17 cellular contexts compared by ENCODE assay signal in the genomic region with DNA sequence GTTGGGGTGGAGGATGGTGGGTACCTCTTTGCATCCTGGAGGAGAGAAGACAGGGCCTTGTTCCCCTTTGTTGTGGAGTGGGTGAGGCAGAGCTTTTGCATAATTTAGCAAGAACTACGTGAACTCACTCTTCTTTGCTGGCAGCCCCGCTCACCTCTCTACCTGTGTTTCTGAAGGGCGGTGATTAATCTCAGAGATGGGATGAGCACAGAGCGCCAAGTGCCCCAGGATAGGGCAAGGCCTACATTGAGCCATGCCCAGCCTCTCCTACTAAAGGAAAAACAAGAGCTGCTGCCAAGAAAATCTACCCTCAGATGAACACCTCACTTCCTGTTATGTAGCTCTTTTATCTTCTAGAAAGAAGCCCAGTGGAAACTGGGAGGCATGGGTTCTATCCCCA.
DNase-seq lines count a peak whose midpoint lies in the region; ATAC-seq and TF ChIP-seq lines count a peak whose summit lies in the region.
"Had no signal": no experiment of that assay in that cellular context is flagged by ENCODE, and none has a peak within 500 bp of the region (broad histone marks: within the 10 kb centered on the region; RNA-seq: fewer than 3 reads in every experiment).

No MANE protein-coding gene starts in this region.

- H3K36me3 Mint-ChIP-seq in activated naive CD4-positive, alpha-beta T cell treated with anti-CD3 and anti-CD28 coated beads for 36 hours (ENCODE audit: low read depth): no peaks in the 10 kb centered on the region
- no peaks in the 10 kb centered on the region for H3K36me3 Mint-ChIP-seq in CD4-positive, CD25-positive, alpha-beta regulatory T cell

- 60% methylated on average over 1 of the region's 4 CpGs for WGBS in right lobe of liver (ENCODE audit: insufficient coverage, low coverage, low lambda C conversion rate, missing lambda C conversion rate)

- no peaks in the 10 kb centered on the region for H3K27me3 ChIP-seq in CD4-positive, CD25-positive, alpha-beta regulatory T cell (ENCODE audit: control insufficient read depth, insufficient read depth, low read length)
- H3K27me3 ChIP-seq in RWPE2 (ENCODE audit: insufficient read depth, poor library complexity, severe bottlenecking): no peaks in the 10 kb centered on the region
- H3K27me3 ChIP-seq in right lobe of liver: no peaks in the 10 kb centered on the region
- H3K27me3 ChIP-seq: BLaER1 treated with 17β-estradiol and CSF1 and Interleukin-3, amounts not matched to agents 10 nM and 100 nM had no signal

- H3K36me3 ChIP-seq in CD4-positive, CD25-positive, alpha-beta regulatory T cell (ENCODE audit: control insufficient read depth, insufficient read depth, low read length): no peaks in the 10 kb centered on the region
- no peaks in the 10 kb centered on the region for H3K36me3 ChIP-seq in RWPE2 (ENCODE audit: low read depth)
- no peaks in the 10 kb centered on the region for H3K36me3 ChIP-seq in right lobe of liver
- H3K36me3 ChIP-seq: BLaER1 treated with 17β-estradiol and CSF1 and Interleukin-3, amounts not matched to agents 10 nM and 100 nM had no signal

- H3K27me3 Mint-ChIP-seq in activated naive CD4-positive, alpha-beta T cell treated with anti-CD3 and anti-CD28 coated beads for 36 hours (ENCODE audit: low read depth): no peaks in the 10 kb centered on the region
- H3K27me3 Mint-ChIP-seq in CD4-positive, CD25-positive, alpha-beta regulatory T cell: peaks cover 13% of the 10 kb centered on the region

- H3K4me3 ChIP-seq in CD4-positive, CD25-positive, alpha-beta regulatory T cell (ENCODE audit: low read depth, low read length): no peak overlapping the region
- no peak overlapping the region for H3K4me3 ChIP-seq in RWPE2 (ENCODE audit: severe bottlenecking)
- no peak overlapping the region for H3K4me3 ChIP-seq in epithelial cell of esophagus (ENCODE audit: low read length)
- no peak overlapping the region for H3K4me3 ChIP-seq in right lobe of liver
- H3K4me3 ChIP-seq: BLaER1 treated with 17β-estradiol and CSF1 and Interleukin-3, amounts not matched to agents 10 nM and 100 nM; GM23338 had no signal

- no peaks in the 10 kb centered on the region for H3K9me3 ChIP-seq in CD4-positive, CD25-positive, alpha-beta regulatory T cell (ENCODE audit: control insufficient read depth in 2 of 2, low read length in 2 of 2)
- H3K9me3 ChIP-seq in RWPE2 (ENCODE audit: severe bottlenecking) (no peaks in the 10 kb centered on the region), right lobe of liver (no peaks in the 10 kb centered on the region)
- H3K9me3 ChIP-seq: BLaER1 treated with 17β-estradiol and CSF1 and Interleukin-3, amounts not matched to agents 10 nM and 100 nM had no signal

- H3K27ac Mint-ChIP-seq in activated naive CD4-positive, alpha-beta T cell treated with anti-CD3 and anti-CD28 coated beads for 36 hours: peak overlapping the region; percentile 73
- H3K27ac Mint-ChIP-seq in CD4-positive, CD25-positive, alpha-beta regulatory T cell: peak overlapping the region in 2 of 3 donors; percentile 28 to 61
- H3K27ac Mint-ChIP-seq: GM23338 had no signal

- ATAC-seq in CD4-positive, CD25-positive, alpha-beta regulatory T cell (ENCODE audit: low read depth in 2 of 2): no peak
- peak; percentile 93 for ATAC-seq in RWPE2 (ENCODE audit: low read depth)
- ATAC-seq in right lobe of liver: no peak
- ATAC-seq: GM23338 had no signal

- H3K4me1 ChIP-seq in CD4-positive, CD25-positive, alpha-beta regulatory T cell (ENCODE audit: control insufficient read depth, insufficient read depth, low read length, poor library complexity, severe bottlenecking): peaks cover 3% of the 10 kb centered on the region
- no peaks in the 10 kb centered on the region for H3K4me1 ChIP-seq in RWPE2 (ENCODE audit: insufficient read depth, poor library complexity, severe bottlenecking)
- no peaks in the 10 kb centered on the region for H3K4me1 ChIP-seq in right lobe of liver
- H3K4me1 ChIP-seq: BLaER1 treated with 17β-estradiol and CSF1 and Interleukin-3, amounts not matched to agents 10 nM and 100 nM had no signal

- H3K4me3 Mint-ChIP-seq in activated naive CD4-positive, alpha-beta T cell treated with anti-CD3 and anti-CD28 coated beads for 36 hours: no peak overlapping the region
- peak overlapping the region in 2 of 4 donors; percentile 2 to 28 for H3K4me3 Mint-ChIP-seq in CD4-positive, CD25-positive, alpha-beta regulatory T cell
- H3K4me3 Mint-ChIP-seq: GM23338 had no signal

- TF ChIP-seq CTCF in RWPE2 (IDR thresholded peaks at IDR 0.05; ENCODE audit: poor library complexity, severe bottlenecking) (no peak), epithelial cell of esophagus (IDR thresholded peaks at IDR 0.05; ENCODE audit: insufficient read depth, low read depth, low read length, missing control alignments) (no peak), right lobe of liver (IDR thresholded peaks at IDR 0.05) (no peak)

- no peaks in the 10 kb centered on the region for H3K9me3 Mint-ChIP-seq in activated naive CD4-positive, alpha-beta T cell treated with anti-CD3 and anti-CD28 coated beads for 36 hours
- peaks cover 0 to 1% (median 0%) of the 10 kb centered on the region in 7 donors for H3K9me3 Mint-ChIP-seq in CD4-positive, CD25-positive, alpha-beta regulatory T cell
- H3K9me3 Mint-ChIP-seq: GM23338 had no signal

- intact Hi-C loops in activated naive CD4-positive, alpha-beta T cell treated with anti-CD3 and anti-CD28 coated beads for 36 hours (cut with micrococcal nuclease): no loop called here
- intact Hi-C loops in right lobe of liver (cut with DNase I): no loop called here

- CTCF ChIA-PET in activated naive CD4-positive, alpha-beta T cell treated with anti-CD3 and anti-CD28 coated beads for 36 hours (lab: Charles Lee): no interaction called here

- H3K27ac ChIP-seq in CD4-positive, CD25-positive, alpha-beta regulatory T cell (ENCODE audit: insufficient read depth, low read length, poor library complexity, severe bottlenecking): no peak overlapping the region
- no peak overlapping the region for H3K27ac ChIP-seq in RWPE2 (ENCODE audit: poor library complexity, severe bottlenecking)
- no peak overlapping the region for H3K27ac ChIP-seq in right lobe of liver
- H3K27ac ChIP-seq: BLaER1 treated with 17β-estradiol and CSF1 and Interleukin-3, amounts not matched to agents 10 nM and 100 nM; HL-60 had no signal

- no peak for TF ChIP-seq POLR2A in right lobe of liver (IDR thresholded peaks at IDR 0.05)

- H3K4me1 Mint-ChIP-seq in activated naive CD4-positive, alpha-beta T cell treated with anti-CD3 and anti-CD28 coated beads for 36 hours (ENCODE audit: low read depth): peaks cover 24% of the 10 kb centered on the region
- H3K4me1 Mint-ChIP-seq in CD4-positive, CD25-positive, alpha-beta regulatory T cell: peaks cover 0 to 16% (median 9%) of the 10 kb centered on the region in 4 donors

- peak; percentile 43 for DNase-seq in activated naive CD4-positive, alpha-beta T cell treated with anti-CD3 and anti-CD28 coated beads for 36 hours
- no peak for DNase-seq in activated naive CD4-positive, alpha-beta T cell (lab: John Stamatoyannopoulos, UW)
- peak in 1 of 3 donors; percentile 10 for DNase-seq in CD4-positive, CD25-positive, alpha-beta regulatory T cell
- DNase-seq in RWPE2 (ENCODE audit: low spot score) (no peak), epithelial cell of esophagus (ENCODE audit: low read depth) (peak; percentile 67), NCI-H1694 treated with DMSO at 0.1 percent for 48 hours (lab: John Stamatoyannopoulos, UW) (no peak), right lobe of liver (no peak), amniotic stem cell (lab: John Stamatoyannopoulos, UW) (no peak)
- DNase-seq: HCEC 1CT, NCI-H1417 treated with DMSO at 0.1 percent for 48 hours, NCI-H1930, NCI-H226, NCI-H524, NCI-H82 had no signal

Comparison
In these comparisons a context has a peak if more than half of its experiments do, and no peak if none do; other contexts are left out.
1. DNase-seq: peak in activated naive CD4-positive, alpha-beta T cell treated with anti-CD3 and anti-CD28 coated beads for 36 hours (single experiment) and epithelial cell of esophagus (single experiment); none in activated naive CD4-positive, alpha-beta T cell (0 of 4), RWPE2 (single experiment), NCI-H1694 treated with DMSO at 0.1 percent for 48 hours (single experiment), right lobe of liver (0 of 3) and amniotic stem cell (single experiment).